Comparison of ENCODE assay signal across 8 cellular contexts in genomic region chr5:178163772-178164735, GRCh38. TPM values are rescaled to one million over a fixed set of nuclear protein-coding genes. Genes with fewer than 3 reads are reported as not detected.
A peak's percentile ranks its signal among the peaks of the same experiment; 100 is the strongest.
DNase-seq lines count a peak whose midpoint lies in the region; ATAC-seq and TF ChIP-seq lines count a peak whose summit lies in the region.

No MANE protein-coding gene starts in this region.

- intact Hi-C loops in left cardiac atrium (cut with DNase I) (loop anchor here (1.0 to 5.0 kb wide), 2 partner anchors 87 to 88 kb away; no protein-coding TSS in a partner anchor), vagina (cut with DNase I) (loop anchor here (5.0 kb wide), 1 partner anchor 87 kb away; no protein-coding TSS in a partner anchor)

- H3K36me3 ChIP-seq in vagina = no peaks in the 10 kb centered on the region

- H3K27ac ChIP-seq in vagina = no peak overlapping the region

- no peaks in the 10 kb centered on the region for H3K27me3 ChIP-seq in vagina

- DNase-seq in NCI-H146 treated with DMSO at 0.1 percent for 48 hours (lab: John Stamatoyannopoulos, UW; ENCODE audit: unreplicated experiment) (peak; percentile 65), SW480 (ENCODE audit: low spot score) (peak; percentile 80), left cardiac atrium (peak; percentile 81), putamen (ENCODE audit: low spot score) (peak; percentile 58), vagina (ENCODE audit: extremely low spot score in 2 of 2) (no peak)
- DNase-seq in activated naive CD8-positive, alpha-beta T cell treated with anti-CD3 and anti-CD28 coated beads, Interleukin-2, amount 50 U/mL, for 16 hours (ENCODE audit: low read depth, low spot score) = peak; percentile 90

- TF ChIP-seq POLR2A in vagina (IDR thresholded peaks at IDR 0.05) = no peak

- ATAC-seq in HG02763 (IDR thresholded peaks at IDR 0.05; ENCODE audit: unreplicated experiment) = peak; percentile 93
- ATAC-seq in left cardiac atrium = peak; percentile 94 to 97

- H3K9me3 ChIP-seq in vagina = no peaks in the 10 kb centered on the region

- peaks cover 8% of the 10 kb centered on the region for H3K4me1 ChIP-seq in vagina

- TF ChIP-seq CTCF in GM12875 (IDR thresholded peaks at IDR 0.05; ENCODE audit: borderline replicate concordance, insufficient read depth, low read depth, low read length) (peak; percentile 99), vagina (IDR thresholded peaks at IDR 0.05) (peak; percentile 96 to 99 (median 97))

- no peak overlapping the region for H3K4me3 ChIP-seq in GM12875 (ENCODE audit: low read depth, low read length)
- peak overlapping the region in 1 of 2 donors; percentile 30 for H3K4me3 ChIP-seq in vagina

RNA-seq across cellular contexts. Expression of gene NHP2, which starts 10.4 kb away (rescaled TPM):
- total RNA-seq in left cardiac atrium (10 to 100 TPM; 78.3 to 89.5 TPM), vagina (172 TPM)

RNA-seq across cellular contexts. Expression of gene GMCL2, which starts 23.1 kb away (rescaled TPM):
- total RNA-seq in left cardiac atrium (not detected), vagina (not detected)

RNA-seq across cellular contexts. Expression of gene RMND5B, which starts 33.2 kb away (rescaled TPM):
- total RNA-seq in left cardiac atrium (10 to 100 TPM; 35.4 TPM), vagina (51.6 TPM)

RNA-seq across cellular contexts. Expression of gene HNRNPAB, which starts 40.3 kb away (rescaled TPM):
- total RNA-seq in left cardiac atrium (100 to 1,000 TPM in 1 of 2 donors, 10 to 100 TPM in 1; 81.3 to 141 TPM), vagina (92.6 TPM)

RNA-seq across cellular contexts. Expression of gene N4BP3, which starts 50.7 kb away (rescaled TPM):
- total RNA-seq in left cardiac atrium (1 to 10 TPM; 1.5 TPM), vagina (4.9 TPM)

Comparison
In these comparisons a context has a peak if more than half of its experiments do, and no peak if none do; other contexts are left out.
1. DNase-seq: peak in NCI-H146 treated with DMSO at 0.1 percent for 48 hours (single experiment), SW480 (single experiment), activated naive CD8-positive, alpha-beta T cell treated with anti-CD3 and anti-CD28 coated beads, Interleukin-2, amount 50 U/mL, for 16 hours (single experiment), left cardiac atrium (single experiment) and putamen (single experiment); none in vagina (0 of 2).